In the genomic region with DNA sequence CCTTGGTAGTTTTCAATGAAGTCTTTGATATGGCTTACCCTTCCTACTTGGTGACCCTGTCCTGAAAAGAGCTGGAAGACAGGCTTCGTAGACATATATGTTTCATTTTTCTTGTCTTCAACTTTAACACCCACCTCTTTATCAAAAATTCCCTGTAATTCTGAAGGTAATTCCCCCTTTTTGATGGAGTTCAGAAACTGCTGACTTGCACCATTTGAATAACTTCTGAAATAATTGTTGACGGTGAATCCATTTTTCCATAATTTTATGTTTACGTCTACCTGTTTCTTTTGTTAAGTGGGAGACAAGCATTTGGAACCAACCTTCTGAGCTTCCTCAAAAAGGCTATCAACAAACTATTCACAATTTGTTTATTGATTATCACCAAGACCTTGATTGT, we compare ENCODE assay signal across 22 cellular contexts. TPM values are rescaled to one million over a fixed set of nuclear protein-coding genes. Genes with fewer than 3 reads are reported as not detected.
DNase-seq lines count a peak whose midpoint lies in the region; ATAC-seq, FAIRE-seq and TF ChIP-seq lines count a peak whose summit lies in the region.
"Had no signal": no experiment of that assay in that cellular context is flagged by ENCODE, and none has a peak within 500 bp of the region (broad histone marks: within the 10 kb centered on the region; RNA-seq: fewer than 3 reads in every experiment).

No MANE protein-coding gene starts in this region.

- TF ChIP-seq CTCF in HepG2 (CRISPR knock-in tag; IDR thresholded peaks at IDR 0.05) = no peak
- no peak for TF ChIP-seq CTCF in right lobe of liver (IDR thresholded peaks at IDR 0.05)
- no peak for TF ChIP-seq CTCF in liver (IDR thresholded peaks at IDR 0.05; ENCODE audit: low read depth, low read length, missing input control)

- 97% methylated on average over 3 of the region's 3 CpGs for WGBS in HepG2 (ENCODE audit: low lambda C conversion rate)
- WGBS in right lobe of liver (ENCODE audit: insufficient coverage, low coverage, low lambda C conversion rate, missing lambda C conversion rate) = 90% methylated on average over 3 of the region's 3 CpGs
- WGBS in liver = 98% methylated on average over 3 of the region's 3 CpGs

- ATAC-seq in HepG2 (no peak), right lobe of liver (no peak), T-helper 17 cell (no peak), GM18868 (IDR thresholded peaks at IDR 0.05; ENCODE audit: unreplicated experiment) (no peak)
- ATAC-seq: CD8-positive, alpha-beta T cell had no signal

- no peaks in the 10 kb centered on the region for H3K27me3 Mint-ChIP-seq in T-helper 17 cell
- H3K27me3 Mint-ChIP-seq: B cell; CD4-positive, alpha-beta T cell had no signal

- H3K4me2 ChIP-seq in HepG2 (ENCODE audit: low read depth, low read length) = no peak overlapping the region
- H3K4me2 ChIP-seq: BLaER1 treated with 17β-estradiol and CSF1 and Interleukin-3, amounts not matched to agents 10 nM and 100 nM had no signal

- DNase-seq in HepG2 (ENCODE audit: low spot score) = no peak
- no peak for DNase-seq in right lobe of liver
- DNase-seq in adipocyte (ENCODE audit: low read depth) = no peak
- no peak for DNase-seq in NCI-H2107 (lab: John Stamatoyannopoulos, UW)
- no peak for DNase-seq in T-helper 17 cell
- DNase-seq: ACHN; Caco-2; Calu3; CD4-positive, alpha-beta T cell; CD8-positive, alpha-beta T cell; DMS79 treated with DMSO at 0.1 percent for 48 hours; GF-D8 had no signal

- H4K20me1 ChIP-seq in HepG2 (ENCODE audit: insufficient read depth, low read length) = no peaks in the 10 kb centered on the region
- H4K20me1 ChIP-seq: BLaER1 treated with 17β-estradiol and CSF1 and Interleukin-3, amounts not matched to agents 10 nM and 100 nM had no signal

- H3K9ac ChIP-seq in HepG2 (ENCODE audit: insufficient read depth, low read depth, low read length) (no peak overlapping the region), adipocyte (ENCODE audit: low read length) (no peak overlapping the region), liver (ENCODE audit: low read depth in 1 of 2, low read length in 2 of 2) (no peak overlapping the region), subcutaneous abdominal adipose tissue (ENCODE audit: low read length in 5 of 5) (no peak overlapping the region)
- H3K9ac ChIP-seq: BLaER1 treated with 17β-estradiol and CSF1 and Interleukin-3, amounts not matched to agents 10 nM and 100 nM had no signal

- no TSS peak for BruUV-seq in HepG2 (replicated peaks; lab: Mats Ljungman, UMichigan)

- H3K4me3 ChIP-seq in HepG2 (replicated peaks in 1 of 3; ENCODE audit: insufficient read depth in 1 of 3, low read depth in 2 of 3, low read length in 3 of 3) (no peak overlapping the region), right lobe of liver (no peak overlapping the region), adipocyte (ENCODE audit: low read length) (peak overlapping the region; percentile 54), liver (ENCODE audit: low read depth in 1 of 3, low read length in 3 of 3) (peak overlapping the region in 2 of 3 donors; percentile 45 to 47), subcutaneous abdominal adipose tissue (ENCODE audit: low read depth in 1 of 5, low read length in 5 of 5) (peak overlapping the region; percentile 39 to 44 (median 43))

- no peaks in the 10 kb centered on the region for H3K36me3 ChIP-seq in HepG2 (replicated peaks in 1 of 2; ENCODE audit: control insufficient read depth in 1 of 2, insufficient read depth in 2 of 2, low read length in 2 of 2)
- H3K36me3 ChIP-seq in right lobe of liver = peaks cover 0 to 2% (median 0%) of the 10 kb centered on the region in 4 donors
- H3K36me3 ChIP-seq in adipocyte (ENCODE audit: control insufficient read depth, insufficient read depth, low read length, severe bottlenecking) = peaks cover 67% of the 10 kb centered on the region
- H3K36me3 ChIP-seq in liver (ENCODE audit: control insufficient read depth in 4 of 4, insufficient read depth in 3 of 4, low read depth in 1 of 4, low read length in 3 of 4) = peaks cover 2 to 25% (median 16%) of the 10 kb centered on the region in 4 donors
- H3K36me3 ChIP-seq in subcutaneous abdominal adipose tissue (ENCODE audit: control insufficient read depth in 5 of 5, insufficient read depth in 5 of 5, low read length in 5 of 5) = peaks cover 11 to 38% (median 21%) of the 10 kb centered on the region in 5 donors

- H3K9me3 ChIP-seq in HepG2 (ENCODE audit: low read length) = peaks cover 77% of the 10 kb centered on the region
- H3K9me3 ChIP-seq in right lobe of liver = peaks cover 0 to 60% (median 18%) of the 10 kb centered on the region in 4 donors
- peaks cover 96% of the 10 kb centered on the region for H3K9me3 ChIP-seq in adipocyte (ENCODE audit: control insufficient read depth, low read length)
- peaks cover 31 to 86% (median 56%) of the 10 kb centered on the region in 4 donors for H3K9me3 ChIP-seq in liver (ENCODE audit: control insufficient read depth in 4 of 4, low read length in 3 of 4)
- H3K9me3 ChIP-seq in subcutaneous abdominal adipose tissue (ENCODE audit: control insufficient read depth in 5 of 5, low read length in 5 of 5) = peaks cover 69 to 94% (median 86%) of the 10 kb centered on the region in 5 donors
- H3K9me3 ChIP-seq in T-helper 17 cell (ENCODE audit: control insufficient read depth, low read length, poor library complexity, severe bottlenecking) = peaks cover 21% of the 10 kb centered on the region

- in situ Hi-C loops in HepG2 (cut with HindIII; ENCODE audit: extremely low pct_ligation_motif_present, low pct_unique_long_range_greater_than_20kb) = no loop called here

- CTCF ChIA-PET in HepG2 (lab: Yijun Ruan, JAX; ENCODE audit: low intra/inter-chr PET ratio, low total read pairs) = no interaction called here

- POLR2A ChIA-PET in HepG2 (lab: Yijun Ruan, JAX) = no interaction called here

- TF ChIP-seq POLR2A in HepG2 (IDR thresholded peaks at IDR 0.05; ENCODE audit: insufficient read depth in 1 of 2, low read depth in 2 of 2, low read length in 2 of 2) (no peak), right lobe of liver (IDR thresholded peaks at IDR 0.05) (no peak)

- no peaks in the 10 kb centered on the region; a peak in 1 of 5 replicates for H3K27me3 ChIP-seq in HepG2 (ENCODE audit: control insufficient read depth in 1 of 2, insufficient read depth in 2 of 2, low read length in 2 of 2)
- H3K27me3 ChIP-seq in right lobe of liver = no peaks in the 10 kb centered on the region
- H3K27me3 ChIP-seq in adipocyte (replicated peaks; ENCODE audit: control insufficient read depth, insufficient read depth, low read length) = no peaks in the 10 kb centered on the region
- no peaks in the 10 kb centered on the region for H3K27me3 ChIP-seq in liver (ENCODE audit: control insufficient read depth in 4 of 4, insufficient read depth in 4 of 4, low read length in 3 of 4)
- no peaks in the 10 kb centered on the region for H3K27me3 ChIP-seq in subcutaneous abdominal adipose tissue (ENCODE audit: control insufficient read depth in 5 of 5, insufficient read depth in 4 of 5, low read length in 5 of 5)
- H3K27me3 ChIP-seq: BLaER1 treated with 17β-estradiol and CSF1 and Interleukin-3, amounts not matched to agents 10 nM and 100 nM had no signal

- H3K4me1 Mint-ChIP-seq in T-helper 17 cell = no peaks in the 10 kb centered on the region
- H3K4me1 Mint-ChIP-seq: B cell had no signal

- FAIRE-seq in HepG2 (lab: Jason Lieb, UNC) = no peak
- FAIRE-seq: D721Med, G401.6, GM12891 had no signal

- no peak overlapping the region for H2AFZ ChIP-seq in HepG2 (ENCODE audit: low read length)

- no peak overlapping the region for H3K4me3 Mint-ChIP-seq in T-helper 17 cell
- H3K4me3 Mint-ChIP-seq: B cell; CD4-positive, alpha-beta T cell; CD8-positive, alpha-beta T cell had no signal

- intact Hi-C loops in HepG2 (cut with micrococcal nuclease; ENCODE audit: unreplicated experiment) = no loop called here
- intact Hi-C loops in right lobe of liver (cut with DNase I) = no loop called here

- H3K4me1 ChIP-seq in HepG2 (ENCODE audit: insufficient read depth, low read length) = peaks cover 9% of the 10 kb centered on the region
- H3K4me1 ChIP-seq in right lobe of liver = no peaks in the 10 kb centered on the region
- H3K4me1 ChIP-seq in adipocyte (ENCODE audit: control insufficient read depth, insufficient read depth, low read length) = no peaks in the 10 kb centered on the region
- H3K4me1 ChIP-seq in liver (ENCODE audit: control insufficient read depth in 4 of 4, insufficient read depth in 4 of 4, low read length in 3 of 4) = no peaks in the 10 kb centered on the region
- no peaks in the 10 kb centered on the region for H3K4me1 ChIP-seq in subcutaneous abdominal adipose tissue (ENCODE audit: control insufficient read depth in 5 of 5, insufficient read depth in 5 of 5, low read length in 5 of 5)
- H3K4me1 ChIP-seq: BLaER1 treated with 17β-estradiol and CSF1 and Interleukin-3, amounts not matched to agents 10 nM and 100 nM; Caco-2 had no signal

- no peaks in the 10 kb centered on the region for H3K36me3 Mint-ChIP-seq in T-helper 17 cell (ENCODE audit: low read depth)

- TF ChIP-seq EP300 in HepG2 (IDR thresholded peaks at IDR 0.05; ENCODE audit: low read depth in 2 of 2, low read length in 2 of 2) = no peak
- TF ChIP-seq EP300 in HepG2 (CRISPR knock-in tag; IDR thresholded peaks at IDR 0.05; ENCODE audit: borderline replicate concordance) = no peak

- no peaks in the 10 kb centered on the region for H3K79me2 ChIP-seq in HepG2 (ENCODE audit: insufficient read depth, low read length)

- no peak overlapping the region for H3K27ac Mint-ChIP-seq in T-helper 17 cell
- H3K27ac Mint-ChIP-seq: B cell; CD4-positive, alpha-beta T cell; CD8-positive, alpha-beta T cell had no signal

- no peak overlapping the region for H3K27ac ChIP-seq in HepG2 (ENCODE audit: extremely low read length, insufficient read depth, low read length)
- no peak overlapping the region for H3K27ac ChIP-seq in right lobe of liver
- H3K27ac ChIP-seq in liver (ENCODE audit: low read depth in 1 of 2, low read length in 2 of 2) = no peak overlapping the region
- H3K27ac ChIP-seq in subcutaneous abdominal adipose tissue (ENCODE audit: low read depth, low read length) = no peak overlapping the region
- H3K27ac ChIP-seq: 22Rv1; BLaER1 treated with 17β-estradiol and CSF1 and Interleukin-3, amounts not matched to agents 10 nM and 100 nM; C4-2B had no signal

- TF ChIP-seq RAD21 in HepG2 (CRISPR knock-in tag; IDR thresholded peaks at IDR 0.05) (no peak), liver (IDR thresholded peaks at IDR 0.05) (no peak)

RNA-seq across cellular contexts. Expression of gene ZNF177, which starts 14.6 kb away (rescaled TPM):
- total RNA-seq in HepG2 (2016; rRNA removed; fragmentation: Illumina TruSeq; extraction: Trizol) (0.71 and 0.84 TPM in 2 replicates), right lobe of liver (under 1 TPM in 5 of 6 experiments, not detected in 1; 0.18 to 0.66 (median 0.61) TPM), liver (under 1 TPM; 0.51 to 0.67 TPM), T-helper 17 cell (1 to 10 TPM in 1 of 2 donors, under 1 TPM in 1; 0.31 to 1.1 TPM)
- 0.26 and 0.61 TPM in 2 replicates for total RNA-seq in HepG2 (2016; cell fraction: cytosol; rRNA removed; fragmentation: Illumina TruSeq; extraction: Trizol; ENCODE audit: low read depth)
- total RNA-seq in HepG2 (2016; cell fraction: insoluble cytoplasmic fraction; rRNA removed; fragmentation: Illumina TruSeq; extraction: Trizol) = 0.48 and 1.0 TPM in 2 replicates
- total RNA-seq in HepG2 (2016; cell fraction: membrane; rRNA removed; fragmentation: Illumina TruSeq; extraction: Trizol) = 0.52 and 0.71 TPM in 2 replicates
- 1.0 and 1.1 TPM in 2 replicates for total RNA-seq in HepG2 (2016; cell fraction: nucleus; rRNA removed; fragmentation: Illumina TruSeq; extraction: Trizol)
- polyA plus RNA-seq in HepG2 (2011; rRNA removed) (0.62 and 0.90 TPM in 2 replicates), liver (under 1 TPM; 0.32 to 0.40 TPM)
- 0.19 and 0.40 TPM in 2 replicates for polyA plus RNA-seq in HepG2 (2011; cell fraction: cytosol; rRNA removed)
- 1.0 and 1.9 TPM in 2 replicates for polyA plus RNA-seq in HepG2 (2011; cell fraction: nucleus; rRNA removed)
- polyA plus RNA-seq in HepG2 (2012) = 0.75 and 1.3 TPM in 2 replicates
- 0.15 TPM in 1 of 2 replicates, not detected in the other for polyA plus RNA-seq in HepG2 (2016; cell fraction: cytosol; fragmentation: Illumina TruSeq; extraction: Trizol; ENCODE audit: low read depth)
- 0.62 and 1.3 TPM in 2 replicates for polyA plus RNA-seq in HepG2 (2016; cell fraction: insoluble cytoplasmic fraction; fragmentation: Illumina TruSeq; extraction: Trizol; ENCODE audit: low read depth)
- 0.33 and 0.36 TPM in 2 replicates for polyA plus RNA-seq in HepG2 (2016; cell fraction: membrane; fragmentation: Illumina TruSeq; extraction: Trizol; ENCODE audit: low read depth)
- 2.0 and 3.1 TPM in 2 replicates for polyA plus RNA-seq in HepG2 (2016; cell fraction: nucleus; fragmentation: Illumina TruSeq; extraction: Trizol; ENCODE audit: insufficient read depth, low read depth)
- 0.06 and 0.30 TPM in 2 replicates for polyA minus RNA-seq in HepG2 (2011; rRNA and poly(A)+ RNA removed; ENCODE audit: low replicate concordance)
- not detected in 2 replicates for polyA minus RNA-seq in HepG2 (2011; cell fraction: cytosol; rRNA and poly(A)+ RNA removed)
- polyA minus RNA-seq in HepG2 (2011; cell fraction: nucleus; rRNA and poly(A)+ RNA removed) = 1.8 and 2.1 TPM in 2 replicates

RNA-seq across cellular contexts. Expression of gene ZNF559, which starts 24.3 kb away (rescaled TPM):
- total RNA-seq in HepG2 (2016; rRNA removed; fragmentation: Illumina TruSeq; extraction: Trizol) = 9.5 and 9.8 TPM in 2 replicates
- 1.5 and 2.4 TPM in 2 replicates for total RNA-seq in HepG2 (2016; cell fraction: cytosol; rRNA removed; fragmentation: Illumina TruSeq; extraction: Trizol; ENCODE audit: low read depth)
- total RNA-seq in HepG2 (2016; cell fraction: insoluble cytoplasmic fraction; rRNA removed; fragmentation: Illumina TruSeq; extraction: Trizol) = 7.4 and 9.5 TPM in 2 replicates
- 4.5 and 4.8 TPM in 2 replicates for total RNA-seq in HepG2 (2016; cell fraction: membrane; rRNA removed; fragmentation: Illumina TruSeq; extraction: Trizol)
- total RNA-seq in HepG2 (2016; cell fraction: nucleus; rRNA removed; fragmentation: Illumina TruSeq; extraction: Trizol) = 10.3 and 10.7 TPM in 2 replicates
- polyA plus RNA-seq in HepG2 (2011; rRNA removed) = 5.6 and 6.3 TPM in 2 replicates
- 1.3 and 3.3 TPM in 2 replicates for polyA plus RNA-seq in HepG2 (2011; cell fraction: cytosol; rRNA removed)
- 4.5 and 6.0 TPM in 2 replicates for polyA plus RNA-seq in HepG2 (2011; cell fraction: nucleus; rRNA removed)
- 4.8 and 7.6 TPM in 2 replicates for polyA plus RNA-seq in HepG2 (2012)
- 0.52 and 0.62 TPM in 2 replicates for polyA plus RNA-seq in HepG2 (2016; cell fraction: cytosol; fragmentation: Illumina TruSeq; extraction: Trizol; ENCODE audit: low read depth)
- 6.3 and 7.5 TPM in 2 replicates for polyA plus RNA-seq in HepG2 (2016; cell fraction: insoluble cytoplasmic fraction; fragmentation: Illumina TruSeq; extraction: Trizol; ENCODE audit: low read depth)
- polyA plus RNA-seq in HepG2 (2016; cell fraction: membrane; fragmentation: Illumina TruSeq; extraction: Trizol; ENCODE audit: low read depth) = 1.2 and 1.3 TPM in 2 replicates
- polyA plus RNA-seq in HepG2 (2016; cell fraction: nucleus; fragmentation: Illumina TruSeq; extraction: Trizol; ENCODE audit: insufficient read depth, low read depth) = 12.5 and 13.4 TPM in 2 replicates
- 3.1 and 4.3 TPM in 2 replicates for polyA minus RNA-seq in HepG2 (2011; rRNA and poly(A)+ RNA removed; ENCODE audit: low replicate concordance)
- 2.5 and 5.9 TPM in 2 replicates for polyA minus RNA-seq in HepG2 (2011; cell fraction: cytosol; rRNA and poly(A)+ RNA removed)
- 8.9 and 15.2 TPM in 2 replicates for polyA minus RNA-seq in HepG2 (2011; cell fraction: nucleus; rRNA and poly(A)+ RNA removed)
- 1 to 10 TPM; 1.7 to 7.8 (median 4.0) TPM for total RNA-seq in right lobe of liver
- total RNA-seq in liver = 1 to 10 TPM; 2.6 to 6.2 TPM
- polyA plus RNA-seq in liver = 1 to 10 TPM; 3.1 to 4.1 TPM
- 10 to 100 TPM in 1 of 2 donors, 1 to 10 TPM in 1; 5.3 to 16.6 TPM for total RNA-seq in T-helper 17 cell

RNA-seq across cellular contexts. Expression of gene ZNF699, which starts 38.6 kb away (rescaled TPM):
- total RNA-seq in HepG2 (2016; rRNA removed; fragmentation: Illumina TruSeq; extraction: Trizol) = 2.2 and 2.7 TPM in 2 replicates
- total RNA-seq in HepG2 (2016; cell fraction: cytosol; rRNA removed; fragmentation: Illumina TruSeq; extraction: Trizol; ENCODE audit: low read depth) = not detected in 2 replicates
- 1.9 and 2.6 TPM in 2 replicates for total RNA-seq in HepG2 (2016; cell fraction: insoluble cytoplasmic fraction; rRNA removed; fragmentation: Illumina TruSeq; extraction: Trizol)
- total RNA-seq in HepG2 (2016; cell fraction: membrane; rRNA removed; fragmentation: Illumina TruSeq; extraction: Trizol) = 0.76 and 1.1 TPM in 2 replicates
- 1.8 and 3.3 TPM in 2 replicates for total RNA-seq in HepG2 (2016; cell fraction: nucleus; rRNA removed; fragmentation: Illumina TruSeq; extraction: Trizol)
- polyA plus RNA-seq in HepG2 (2011; rRNA removed) = 0.33 and 0.77 TPM in 2 replicates
- polyA plus RNA-seq in HepG2 (2011; cell fraction: cytosol; rRNA removed) = 0.43 and 0.46 TPM in 2 replicates
- polyA plus RNA-seq in HepG2 (2011; cell fraction: nucleus; rRNA removed) = 1.8 and 2.4 TPM in 2 replicates
- 0.75 and 0.87 TPM in 2 replicates for polyA plus RNA-seq in HepG2 (2012)
- 0.25 TPM in 1 of 2 replicates, not detected in the other for polyA plus RNA-seq in HepG2 (2016; cell fraction: cytosol; fragmentation: Illumina TruSeq; extraction: Trizol; ENCODE audit: low read depth)
- polyA plus RNA-seq in HepG2 (2016; cell fraction: insoluble cytoplasmic fraction; fragmentation: Illumina TruSeq; extraction: Trizol; ENCODE audit: low read depth) = 0.49 and 0.87 TPM in 2 replicates
- polyA plus RNA-seq in HepG2 (2016; cell fraction: membrane; fragmentation: Illumina TruSeq; extraction: Trizol; ENCODE audit: low read depth) = 0.06 and 0.07 TPM in 2 replicates
- 1.4 and 1.5 TPM in 2 replicates for polyA plus RNA-seq in HepG2 (2016; cell fraction: nucleus; fragmentation: Illumina TruSeq; extraction: Trizol; ENCODE audit: insufficient read depth, low read depth)
- 0.96 and 1.1 TPM in 2 replicates for polyA minus RNA-seq in HepG2 (2011; rRNA and poly(A)+ RNA removed; ENCODE audit: low replicate concordance)
- polyA minus RNA-seq in HepG2 (2011; cell fraction: cytosol; rRNA and poly(A)+ RNA removed) = 1.6 and 2.8 TPM in 2 replicates
- polyA minus RNA-seq in HepG2 (2011; cell fraction: nucleus; rRNA and poly(A)+ RNA removed) = 4.4 and 4.5 TPM in 2 replicates
- total RNA-seq in right lobe of liver = 1 to 10 TPM in 5 of 6 experiments, under 1 TPM in 1; 0.48 to 7.8 (median 2.3) TPM
- total RNA-seq in liver = 1 to 10 TPM; 2.5 to 3.0 TPM
- 1 to 10 TPM in 1 of 2 donors, under 1 TPM in 1; 0.91 to 1.1 TPM for polyA plus RNA-seq in liver
- 10 to 100 TPM; 11.3 to 12.0 TPM for total RNA-seq in T-helper 17 cell

Comparison
In these comparisons a context has a peak if more than half of its experiments do, and no peak if none do; other contexts are left out.
1. H3K4me3 ChIP-seq: peak in adipocyte (single experiment), liver (2 of 3) and subcutaneous abdominal adipose tissue (5 of 5); none in HepG2 (0 of 3) and right lobe of liver (0 of 3).